ENCODE assay signal across 1 cellular context in genomic region chr1:27572019-27572678, GRCh38.
TF ChIP-seq lines count a peak whose summit lies in the region.

No MANE protein-coding gene starts in this region.

TF ChIP-seq in HCT116, 20 proteins besides CTCF, POLR2A, EP300 and RAD21 (continued from another document):
- TF ChIP-seq MAX (IDR thresholded peaks at IDR 0.05) (no peak), EGR1 (IDR thresholded peaks at IDR 0.05; ENCODE audit: low read depth) (no peak), CBX3 (IDR thresholded peaks at IDR 0.05; ENCODE audit: low read depth) (no peak), ELF1 (IDR thresholded peaks at IDR 0.05; ENCODE audit: borderline replicate concordance, low read depth) (no peak), EZH2 (IDR thresholded peaks at IDR 0.05) (no peak), JUND (IDR thresholded peaks at IDR 0.05) (no peak), FOSL1 (IDR thresholded peaks at IDR 0.05; ENCODE audit: low read depth) (no peak), YY1 (IDR thresholded peaks at IDR 0.05; ENCODE audit: extremely low read depth, insufficient replicate concordance, low read depth, low read length) (no peak)
TF ChIP-seq in HCT116: peak in this region for 0.
